In genomic region chr19:3721900-3722442, GRCh38 we compare ENCODE assay signal across 8 cellular contexts. TPM values are rescaled to one million over a fixed set of nuclear protein-coding genes. Genes with fewer than 3 reads are reported as not detected.
DNase-seq lines count a peak whose midpoint lies in the region; ATAC-seq and TF ChIP-seq lines count a peak whose summit lies in the region.

No MANE protein-coding gene starts in this region.

- no peak for TF ChIP-seq CTCF in transverse colon (IDR thresholded peaks at IDR 0.05)

- H3K4me1 ChIP-seq in mesenchymal stem cell (ENCODE audit: control insufficient read depth, insufficient read depth, low read depth, low read length) (peaks cover 18% of the 10 kb centered on the region), transverse colon (peaks cover 3 to 71% (median 41%) of the 10 kb centered on the region in 4 donors)

- H2BK12ac ChIP-seq in mesenchymal stem cell (ENCODE audit: low read length in 2 of 2), result no peak overlapping the region

- peaks cover 12% of the 10 kb centered on the region for H3K4me1 Mint-ChIP-seq in activated T-cell treated with anti-CD3 and anti-CD28 coated beads, Interleukin-2, amount 50 U/mL, for 72 hours (ENCODE audit: low read depth)
- H3K4me1 Mint-ChIP-seq in activated naive CD8-positive, alpha-beta T cell treated with anti-CD3 and anti-CD28 coated beads, Interleukin-2, amount 50 U/mL, for 24 hours, result peaks cover 10% of the 10 kb centered on the region
- peaks cover 2% of the 10 kb centered on the region for H3K4me1 Mint-ChIP-seq in T-helper 2 cell treated with Interferon-gamma antibody and Interleukin-4, amounts not matched to agents 5 μg/mL and 100 μg/mL, for 36 hours (ENCODE audit: low read depth)

- H3K36me3 ChIP-seq in mesenchymal stem cell (ENCODE audit: control insufficient read depth in 1 of 2, insufficient read depth in 2 of 2, low read depth in 1 of 2, low read length in 2 of 2) (no peaks in the 10 kb centered on the region), transverse colon (no peaks in the 10 kb centered on the region)

- peaks cover 40 to 60% of the 10 kb centered on the region in 2 experiments for H3K27me3 ChIP-seq in mesenchymal stem cell (ENCODE audit: control insufficient read depth in 1 of 2, insufficient read depth in 1 of 2, low read length in 2 of 2)
- H3K27me3 ChIP-seq in transverse colon, result peaks cover 38% of the 10 kb centered on the region

- peak overlapping the region; percentile 52 for H2BK120ac ChIP-seq in mesenchymal stem cell (ENCODE audit: low read depth, low read length)

- H3K23ac ChIP-seq in mesenchymal stem cell (ENCODE audit: low read length in 2 of 2), result peak overlapping the region in 1 of 2 experiments; percentile 98

- no peaks in the 10 kb centered on the region for H3K79me1 ChIP-seq in mesenchymal stem cell (replicated peaks; ENCODE audit: low read length, poor library complexity, severe bottlenecking)

- no peaks in the 10 kb centered on the region for H3K9me3 ChIP-seq in mesenchymal stem cell (ENCODE audit: control insufficient read depth, low read length)
- H3K9me3 ChIP-seq in transverse colon, result no peaks in the 10 kb centered on the region

- no peak overlapping the region for H2BK5ac ChIP-seq in mesenchymal stem cell (ENCODE audit: low read depth, low read length, poor library complexity, severe bottlenecking)

- DNase-seq in activated T-cell treated with anti-CD3 and anti-CD28 coated beads, Interleukin-2, amount 50 U/mL, for 72 hours, result no peak
- DNase-seq in activated T-cell treated with anti-CD3 and anti-CD28 coated beads for 4 hours, result no peak
- DNase-seq in activated naive CD8-positive, alpha-beta T cell treated with anti-CD3 and anti-CD28 coated beads, Interleukin-2, amount 50 U/mL, for 24 hours, result no peak
- no peak for DNase-seq in mesenchymal stem cell
- no peak for DNase-seq in transverse colon
- DNase-seq in nucleus accumbens (lab: John Stamatoyannopoulos, UW), result no peak
- DNase-seq in T-helper 2 cell treated with Interferon-gamma antibody and Interleukin-4, amounts not matched to agents 5 μg/mL and 100 μg/mL, for 36 hours (ENCODE audit: low spot score), result no peak

- H3K18ac ChIP-seq in mesenchymal stem cell (ENCODE audit: low read depth in 1 of 2, low read length in 2 of 2), result no peak overlapping the region

- no peak overlapping the region for H4K8ac ChIP-seq in mesenchymal stem cell (ENCODE audit: low read length)

- no peak for TF ChIP-seq EP300 in transverse colon (IDR thresholded peaks at IDR 0.05; ENCODE audit: low read depth)

- in situ Hi-C loops in transverse colon (cut with MboI; ENCODE audit: low pct_ligation_motif_present in 1 of 4, low pct_unique_long_range_greater_than_20kb in 1 of 4, low sequenced_read_pairs in 3 of 4), result no loop called here

- peak; percentile 10 for TF ChIP-seq POLR2A in transverse colon (IDR thresholded peaks at IDR 0.05)

- peak overlapping the region; percentile 72 to 82 for H3K4me3 Mint-ChIP-seq in activated T-cell treated with anti-CD3 and anti-CD28 coated beads, Interleukin-2, amount 50 U/mL, for 72 hours
- H3K4me3 Mint-ChIP-seq in activated naive CD8-positive, alpha-beta T cell treated with anti-CD3 and anti-CD28 coated beads, Interleukin-2, amount 50 U/mL, for 24 hours, result peak overlapping the region; percentile 49
- no peak overlapping the region for H3K4me3 Mint-ChIP-seq in T-helper 2 cell treated with Interferon-gamma antibody and Interleukin-4, amounts not matched to agents 5 μg/mL and 100 μg/mL, for 36 hours

- H3K27me3 Mint-ChIP-seq in activated T-cell treated with anti-CD3 and anti-CD28 coated beads, Interleukin-2, amount 50 U/mL, for 72 hours (ENCODE audit: low read depth), result no peaks in the 10 kb centered on the region
- peaks cover 13% of the 10 kb centered on the region for H3K27me3 Mint-ChIP-seq in activated naive CD8-positive, alpha-beta T cell treated with anti-CD3 and anti-CD28 coated beads, Interleukin-2, amount 50 U/mL, for 24 hours
- H3K27me3 Mint-ChIP-seq in T-helper 2 cell treated with Interferon-gamma antibody and Interleukin-4, amounts not matched to agents 5 μg/mL and 100 μg/mL, for 36 hours (ENCODE audit: low read depth), result peaks cover 39% of the 10 kb centered on the region

- H3K4me3 ChIP-seq in mesenchymal stem cell (ENCODE audit: insufficient read depth in 1 of 2, low read depth in 1 of 2, low read length in 2 of 2) (no peak overlapping the region), transverse colon (peak overlapping the region; percentile 27 to 61 (median 42))

- H3K14ac ChIP-seq in mesenchymal stem cell (ENCODE audit: low read length in 2 of 2), result no peak overlapping the region

- H3K9me3 Mint-ChIP-seq in activated T-cell treated with anti-CD3 and anti-CD28 coated beads, Interleukin-2, amount 50 U/mL, for 72 hours, result no peaks in the 10 kb centered on the region
- H3K9me3 Mint-ChIP-seq in activated naive CD8-positive, alpha-beta T cell treated with anti-CD3 and anti-CD28 coated beads, Interleukin-2, amount 50 U/mL, for 24 hours, result no peaks in the 10 kb centered on the region
- no peaks in the 10 kb centered on the region for H3K9me3 Mint-ChIP-seq in T-helper 2 cell treated with Interferon-gamma antibody and Interleukin-4, amounts not matched to agents 5 μg/mL and 100 μg/mL, for 36 hours

- no peak for ATAC-seq in activated T-cell treated with anti-CD3 and anti-CD28 coated beads, Interleukin-2, amount 50 U/mL, for 72 hours (replicated peaks in 1 of 2)
- ATAC-seq in activated naive CD8-positive, alpha-beta T cell treated with anti-CD3 and anti-CD28 coated beads, Interleukin-2, amount 50 U/mL, for 24 hours, result no peak
- ATAC-seq in HG03175 (IDR thresholded peaks at IDR 0.05; ENCODE audit: unreplicated experiment), result no peak

- H4K91ac ChIP-seq in mesenchymal stem cell (ENCODE audit: low read length), result no peak overlapping the region

- H2AFZ ChIP-seq in mesenchymal stem cell (ENCODE audit: low read depth, low read length), result no peak overlapping the region

- H3K27ac ChIP-seq in mesenchymal stem cell (ENCODE audit: low read length, poor library complexity, severe bottlenecking), result no peak overlapping the region
- peak overlapping the region; percentile 85 to 94 (median 89) for H3K27ac ChIP-seq in transverse colon

- no peak overlapping the region for H3K4ac ChIP-seq in mesenchymal stem cell (ENCODE audit: low read depth in 1 of 2, low read length in 2 of 2)

- H2AK5ac ChIP-seq in mesenchymal stem cell (ENCODE audit: low read length, severe bottlenecking), result no peak overlapping the region

- no peak overlapping the region for H3K9ac ChIP-seq in mesenchymal stem cell (ENCODE audit: low read length)

- peak overlapping the region; percentile 57 for H3K4me2 ChIP-seq in mesenchymal stem cell (ENCODE audit: low read length, poor library complexity, severe bottlenecking)

- no peak overlapping the region for H3K27ac Mint-ChIP-seq in activated T-cell treated with anti-CD3 and anti-CD28 coated beads, Interleukin-2, amount 50 U/mL, for 72 hours
- H3K27ac Mint-ChIP-seq in activated naive CD8-positive, alpha-beta T cell treated with anti-CD3 and anti-CD28 coated beads, Interleukin-2, amount 50 U/mL, for 24 hours, result no peak overlapping the region
- H3K27ac Mint-ChIP-seq in T-helper 2 cell treated with Interferon-gamma antibody and Interleukin-4, amounts not matched to agents 5 μg/mL and 100 μg/mL, for 36 hours, result no peak overlapping the region

- intact Hi-C loops in transverse colon (cut with DNase I; ENCODE audit: low total_unique reads), result no loop called here

- no peak overlapping the region for H2BK15ac ChIP-seq in mesenchymal stem cell (ENCODE audit: low read depth, poor library complexity, severe bottlenecking)

- no peaks in the 10 kb centered on the region for H3K36me3 Mint-ChIP-seq in activated T-cell treated with anti-CD3 and anti-CD28 coated beads, Interleukin-2, amount 50 U/mL, for 72 hours (ENCODE audit: insufficient read depth in 2 of 2)
- H3K36me3 Mint-ChIP-seq in activated naive CD8-positive, alpha-beta T cell treated with anti-CD3 and anti-CD28 coated beads, Interleukin-2, amount 50 U/mL, for 24 hours (ENCODE audit: low read depth), result no peaks in the 10 kb centered on the region
- no peaks in the 10 kb centered on the region for H3K36me3 Mint-ChIP-seq in T-helper 2 cell treated with Interferon-gamma antibody and Interleukin-4, amounts not matched to agents 5 μg/mL and 100 μg/mL, for 36 hours (ENCODE audit: low read depth)

- WGBS in mesenchymal stem cell, result 15% methylated on average over 18 of the region's 25 CpGs
- WGBS in transverse colon (ENCODE audit: low coverage in 1 of 2), 2 donors, result 0 to 4% methylated on average over 6 to 25 of the region's 25 CpGs

RNA-seq across cellular contexts. Expression of gene TJP3, which starts 13.8 kb away (rescaled TPM):
- total RNA-seq in activated T-cell treated with anti-CD3 and anti-CD28 coated beads, Interleukin-2, amount 50 U/mL, for 72 hours, result 1 to 10 TPM; 1.7 to 5.8 TPM
- not detected for polyA plus RNA-seq in mesenchymal stem cell (2013, experiment 1 of 2)
- not detected for polyA plus RNA-seq in mesenchymal stem cell (2013, experiment 2 of 2)
- total RNA-seq in transverse colon, result 100 to 1,000 TPM; 234 to 894 (median 282) TPM

RNA-seq across cellular contexts. Expression of gene PIP5K1C, which starts 21.7 kb away (rescaled TPM):
- 10 to 100 TPM; 16.0 to 21.0 TPM for total RNA-seq in activated T-cell treated with anti-CD3 and anti-CD28 coated beads, Interleukin-2, amount 50 U/mL, for 72 hours
- polyA plus RNA-seq in mesenchymal stem cell (2013, experiment 1 of 2), result 52.2 TPM
- 51.8 TPM for polyA plus RNA-seq in mesenchymal stem cell (2013, experiment 2 of 2)
- total RNA-seq in transverse colon, result 10 to 100 TPM; 25.4 to 91.1 (median 36.4) TPM

RNA-seq across cellular contexts. Expression of gene APBA3, which starts 39.5 kb away (rescaled TPM):
- 10 to 100 TPM; 51.8 to 52.7 TPM for total RNA-seq in activated T-cell treated with anti-CD3 and anti-CD28 coated beads, Interleukin-2, amount 50 U/mL, for 72 hours
- polyA plus RNA-seq in mesenchymal stem cell (2013, experiment 1 of 2), result 12.8 TPM
- 13.3 TPM for polyA plus RNA-seq in mesenchymal stem cell (2013, experiment 2 of 2)
- 100 to 1,000 TPM in 2 of 4 donors, 10 to 100 TPM in 2; 24.0 to 284 (median 95.7) TPM for total RNA-seq in transverse colon

RNA-seq across cellular contexts. Expression of gene MRPL54, which starts 40.5 kb away (rescaled TPM):
- total RNA-seq in activated T-cell treated with anti-CD3 and anti-CD28 coated beads, Interleukin-2, amount 50 U/mL, for 72 hours, result 10 to 100 TPM; 67.3 to 74.2 TPM
- 54.1 TPM for polyA plus RNA-seq in mesenchymal stem cell (2013, experiment 1 of 2)
- 56.4 TPM for polyA plus RNA-seq in mesenchymal stem cell (2013, experiment 2 of 2)
- 10 to 100 TPM; 38.0 to 72.2 (median 52.1) TPM for total RNA-seq in transverse colon

RNA-seq across cellular contexts. Expression of gene RAX2, which starts 50.1 kb away (rescaled TPM):
- not detected for total RNA-seq in activated T-cell treated with anti-CD3 and anti-CD28 coated beads, Interleukin-2, amount 50 U/mL, for 72 hours
- polyA plus RNA-seq in mesenchymal stem cell (2013, experiment 1 of 2), result not detected
- polyA plus RNA-seq in mesenchymal stem cell (2013, experiment 2 of 2), result not detected
- total RNA-seq in transverse colon, result not detected

Comparison
In these comparisons a context has a peak if more than half of its experiments do, and no peak if none do; other contexts are left out.
1. H3K4me3 ChIP-seq: peak in transverse colon (4 of 4); none in mesenchymal stem cell (0 of 2).
2. RNA of gene TJP3, which starts 13.8 kb away (total RNA-seq): 234 to 894 TPM in transverse colon; 1.7 to 5.8 TPM in activated T-cell treated with anti-CD3 and anti-CD28 coated beads, Interleukin-2, amount 50 U/mL, for 72 hours; every median in the first group is over 10 times any median in the second.